Comparison of ENCODE assay signal across 1 cellular context in the genomic region with DNA sequence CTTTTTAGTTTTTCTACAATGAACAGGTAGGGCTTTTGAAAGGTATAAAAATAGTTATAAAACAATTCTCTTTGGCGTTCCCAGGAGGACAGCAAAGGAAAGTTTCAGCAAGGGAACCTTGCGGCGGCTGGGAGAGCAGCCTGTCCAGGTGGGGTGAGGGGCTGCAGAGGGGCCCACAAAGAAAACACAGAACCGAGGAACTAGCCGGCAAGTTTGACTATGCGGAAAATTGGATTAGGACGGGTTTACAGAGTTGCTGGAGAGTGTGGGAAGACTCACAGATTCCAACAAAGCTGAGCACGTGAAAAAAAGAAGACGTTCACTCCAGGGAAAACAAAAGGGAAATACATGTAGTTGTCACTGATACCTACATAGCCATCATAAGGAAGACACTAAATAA.
TF ChIP-seq lines count a peak whose summit lies in the region.

No MANE protein-coding gene starts in this region.

TF ChIP-seq in HepG2, 621 proteins besides CTCF, POLR2A, EP300 and RAD21:
- no peak for TF ChIP-seq CBFB (CRISPR knock-in tag; IDR thresholded peaks at IDR 0.05)
- no peak for TF ChIP-seq FOSL1 (CRISPR knock-in tag; IDR thresholded peaks at IDR 0.05; ENCODE audit: borderline replicate concordance)
- no peak for TF ChIP-seq KMT2B (CRISPR knock-in tag; IDR thresholded peaks at IDR 0.05)
- TF ChIP-seq, protein P1, sequence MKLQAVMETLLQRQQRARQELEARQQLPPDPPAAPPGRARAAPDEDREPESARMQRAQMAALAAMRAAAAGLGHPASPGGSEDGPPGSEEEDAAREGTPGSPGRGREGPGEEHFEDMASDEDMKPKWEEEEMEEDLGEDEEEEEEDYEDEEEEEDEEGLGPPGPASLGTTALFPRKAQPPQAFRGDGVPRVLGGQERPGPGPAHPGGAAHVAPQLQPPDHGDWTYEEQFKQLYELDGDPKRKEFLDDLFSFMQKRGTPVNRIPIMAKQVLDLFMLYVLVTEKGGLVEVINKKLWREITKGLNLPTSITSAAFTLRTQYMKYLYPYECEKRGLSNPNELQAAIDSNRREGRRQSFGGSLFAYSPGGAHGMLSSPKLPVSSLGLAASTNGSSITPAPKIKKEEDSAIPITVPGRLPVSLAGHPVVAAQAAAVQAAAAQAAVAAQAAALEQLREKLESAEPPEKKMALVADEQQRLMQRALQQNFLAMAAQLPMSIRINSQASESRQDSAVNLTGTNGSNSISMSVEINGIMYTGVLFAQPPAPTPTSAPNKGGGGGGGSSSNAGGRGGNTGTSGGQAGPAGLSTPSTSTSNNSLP (IDR thresholded peaks at IDR 0.05; ENCODE audit: low read depth, low read length), result no peak
- TF ChIP-seq MXD4 (CRISPR knock-in tag; IDR thresholded peaks at IDR 0.05), result no peak
- no peak for TF ChIP-seq ZNF614 (CRISPR knock-in tag; IDR thresholded peaks at IDR 0.05; ENCODE audit: borderline replicate concordance)
- TF ChIP-seq, protein P2, sequence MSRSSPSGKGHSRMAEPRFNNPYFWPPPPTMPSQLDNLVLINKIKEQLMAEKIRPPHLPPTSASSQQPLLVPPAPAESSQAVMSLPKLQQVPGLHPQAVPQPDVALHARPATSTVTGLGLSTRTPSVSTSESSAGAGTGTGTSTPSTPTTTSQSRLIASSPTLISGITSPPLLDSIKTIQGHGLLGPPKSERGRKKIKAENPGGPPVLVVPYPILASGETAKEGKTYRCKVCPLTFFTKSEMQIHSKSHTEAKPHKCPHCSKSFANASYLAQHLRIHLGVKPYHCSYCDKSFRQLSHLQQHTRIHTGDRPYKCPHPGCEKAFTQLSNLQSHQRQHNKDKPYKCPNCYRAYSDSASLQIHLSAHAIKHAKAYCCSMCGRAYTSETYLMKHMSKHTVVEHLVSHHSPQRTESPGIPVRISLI (CRISPR knock-in tag; IDR thresholded peaks at IDR 0.05; ENCODE audit: borderline replicate concordance), result no peak
- no peak for TF ChIP-seq PHF20 (CRISPR knock-in tag; IDR thresholded peaks at IDR 0.05)
- no peak for TF ChIP-seq NR2C2 (CRISPR knock-in tag; IDR thresholded peaks at IDR 0.05; ENCODE audit: borderline replicate concordance)
- no peak for TF ChIP-seq SMAD1 (CRISPR knock-in tag; IDR thresholded peaks at IDR 0.05; ENCODE audit: borderline replicate concordance, low read depth)
- no peak for TF ChIP-seq ZNF451 (CRISPR knock-in tag; IDR thresholded peaks at IDR 0.05)
- TF ChIP-seq FLYWCH1 (CRISPR knock-in tag; IDR thresholded peaks at IDR 0.05), result no peak
- TF ChIP-seq CENPX (CRISPR knock-in tag; IDR thresholded peaks at IDR 0.05), result no peak
- TF ChIP-seq ZNF841 (CRISPR knock-in tag; IDR thresholded peaks at IDR 0.05; ENCODE audit: borderline replicate concordance), result no peak
- TF ChIP-seq CHCHD3 (CRISPR knock-in tag; IDR thresholded peaks at IDR 0.05), result no peak
- TF ChIP-seq, protein P3, sequence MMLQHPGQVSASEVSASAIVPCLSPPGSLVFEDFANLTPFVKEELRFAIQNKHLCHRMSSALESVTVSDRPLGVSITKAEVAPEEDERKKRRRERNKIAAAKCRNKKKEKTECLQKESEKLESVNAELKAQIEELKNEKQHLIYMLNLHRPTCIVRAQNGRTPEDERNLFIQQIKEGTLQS (CRISPR knock-in tag; IDR thresholded peaks at IDR 0.05), result no peak
- no peak for TF ChIP-seq ZBTB7A (CRISPR knock-in tag; IDR thresholded peaks at IDR 0.05)
- TF ChIP-seq ATF7 (IDR thresholded peaks at IDR 0.05), result no peak
- no peak for TF ChIP-seq ATF7 (CRISPR knock-in tag; IDR thresholded peaks at IDR 0.05)
